In the genomic region with DNA sequence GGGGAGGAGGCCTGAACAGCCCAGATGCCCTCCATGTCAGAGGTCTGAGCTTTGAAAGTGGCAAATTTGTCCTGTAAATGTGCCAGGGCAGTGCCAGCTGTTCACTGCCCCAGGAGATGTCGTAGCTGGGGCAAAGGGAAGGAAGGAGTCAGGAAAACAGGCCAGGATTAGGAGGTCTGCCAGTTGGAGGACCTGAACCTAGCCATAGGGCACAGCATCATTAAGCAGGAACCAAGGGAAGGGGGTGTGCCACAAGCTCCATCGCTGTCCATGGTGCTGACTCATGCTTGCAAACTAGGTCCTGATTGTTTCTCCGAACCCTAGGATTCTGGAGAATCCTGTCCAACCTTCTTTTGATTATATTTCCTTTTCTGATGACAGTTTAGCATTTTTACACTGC, we compare ENCODE assay signal across 8 cellular contexts.
DNase-seq lines count a peak whose midpoint lies in the region; FAIRE-seq and TF ChIP-seq lines count a peak whose summit lies in the region.
"Had no signal": no experiment of that assay in that cellular context is flagged by ENCODE, and none has a peak within 500 bp of the region (broad histone marks: within the 10 kb centered on the region; RNA-seq: fewer than 3 reads in every experiment).

No MANE protein-coding gene starts in this region.

- H3K27me3 ChIP-seq in H7 (ENCODE audit: control insufficient read depth, insufficient read depth, low read length) (no peaks in the 10 kb centered on the region; the same call in 1 of the 2 replicates), bronchial epithelial cell (ENCODE audit: control insufficient read depth, insufficient read depth, low read length) (no peaks in the 10 kb centered on the region), neural cell (ENCODE audit: insufficient read depth, low read depth, low read length) (peaks cover 14% of the 10 kb centered on the region), uterus (no peaks in the 10 kb centered on the region)

- H3F3A ChIP-seq in neural cell (ENCODE audit: insufficient read depth, low read length, poor library complexity, severe bottlenecking), result no peaks in the 10 kb centered on the region

- no peak overlapping the region for H3K4me2 ChIP-seq in neural cell (ENCODE audit: low read length)

- H3K36me3 ChIP-seq in H7 (replicated peaks; ENCODE audit: control insufficient read depth, insufficient read depth, low read length), result no peaks in the 10 kb centered on the region
- H3K36me3 ChIP-seq in bronchial epithelial cell (ENCODE audit: control insufficient read depth, insufficient read depth, low read length), result no peaks in the 10 kb centered on the region
- no peaks in the 10 kb centered on the region for H3K36me3 ChIP-seq in neural cell (ENCODE audit: insufficient read depth, low read length)
- H3K36me3 ChIP-seq in uterus, result no peaks in the 10 kb centered on the region

- no peaks in the 10 kb centered on the region for H3K79me2 ChIP-seq in neural cell (replicated peaks; ENCODE audit: insufficient read depth, low read length)

- DNase-seq in H7, result peak; percentile 62
- peak; percentile 36 for DNase-seq in NCI-H1048 (lab: John Stamatoyannopoulos, UW)
- peak; percentile 13 for DNase-seq in bronchial epithelial cell (ENCODE audit: low read depth)
- DNase-seq in uterus, result no peak
- DNase-seq in osteocyte (ENCODE audit: extremely low spot score, unreplicated experiment), result no peak
- no peak for DNase-seq in activated naive CD4-positive, alpha-beta T cell treated with Interleukin-2 at 50 U/mL for 16 hours
- DNase-seq: effector memory CD8-positive, alpha-beta T cell had no signal

- intact Hi-C loops in uterus (cut with DNase I; ENCODE audit: low total_unique reads), result no loop called here

- no peak overlapping the region for H3K9ac ChIP-seq in neural cell (ENCODE audit: low read length)

- no peak overlapping the region for H2AFZ ChIP-seq in neural cell (ENCODE audit: low read depth, low read length)

- no peak overlapping the region for H3K4me3 Mint-ChIP-seq in osteocyte (ENCODE audit: unreplicated experiment)
- H3K4me3 Mint-ChIP-seq: effector memory CD8-positive, alpha-beta T cell had no signal

- no peaks in the 10 kb centered on the region for H3K27me3 Mint-ChIP-seq in osteocyte (ENCODE audit: unreplicated experiment)

- H3K4me3 ChIP-seq in H7 (ENCODE audit: insufficient read depth, low read depth, low read length) (no peak overlapping the region), bronchial epithelial cell (ENCODE audit: low read depth, low read length) (no peak overlapping the region), neural cell (ENCODE audit: low read length) (no peak overlapping the region), uterus (no peak overlapping the region)

- H3K9me2 ChIP-seq in neural cell (ENCODE audit: insufficient read depth, low read length), result no peaks in the 10 kb centered on the region

- TF ChIP-seq RAD21 in neural cell (conservative IDR thresholded peaks at IDR 0.05), result no peak

- H3K9me3 ChIP-seq in neural cell (ENCODE audit: low read length) (no peaks in the 10 kb centered on the region), uterus (no peaks in the 10 kb centered on the region)

- TF ChIP-seq POLR2A in uterus (IDR thresholded peaks at IDR 0.05), result no peak

- H3K9me3 Mint-ChIP-seq in osteocyte (ENCODE audit: unreplicated experiment), result peaks cover 3% of the 10 kb centered on the region

- no peak for FAIRE-seq in bronchial epithelial cell (lab: Jason Lieb, UNC)

- no peaks in the 10 kb centered on the region for H3K4me1 ChIP-seq in uterus

- H3K27ac ChIP-seq in neural cell (ENCODE audit: low read length), result no peak overlapping the region
- H3K27ac ChIP-seq in uterus, result no peak overlapping the region

- H3K27ac Mint-ChIP-seq in osteocyte (ENCODE audit: unreplicated experiment), result no peak overlapping the region
- H3K27ac Mint-ChIP-seq: effector memory CD8-positive, alpha-beta T cell had no signal

- TF ChIP-seq EP300 in neural cell (conservative IDR thresholded peaks at IDR 0.05; ENCODE audit: poor library complexity, severe bottlenecking), result no peak

- no peak for TF ChIP-seq CTCF in bronchial epithelial cell (IDR thresholded peaks at IDR 0.05; ENCODE audit: insufficient read depth, low read length, severe bottlenecking)
- TF ChIP-seq CTCF in neural cell (IDR thresholded peaks at IDR 0.05; ENCODE audit: poor library complexity, severe bottlenecking), result no peak
- no peak for TF ChIP-seq CTCF in uterus (IDR thresholded peaks at IDR 0.05)
- no peak for TF ChIP-seq CTCF in osteocyte (IDR thresholded peaks at IDR 0.05)

- no peaks in the 10 kb centered on the region for H3K4me1 Mint-ChIP-seq in osteocyte (ENCODE audit: unreplicated experiment)

- no peaks in the 10 kb centered on the region for H3K36me3 Mint-ChIP-seq in osteocyte (ENCODE audit: unreplicated experiment)

- H4K20me1 ChIP-seq in neural cell (ENCODE audit: insufficient read depth), result no peaks in the 10 kb centered on the region

TF ChIP-seq in neural cell, 6 proteins besides CTCF, POLR2A, EP300 and RAD21:
- peak; percentile 65 for TF ChIP-seq REST (IDR thresholded peaks at IDR 0.05; ENCODE audit: borderline replicate concordance)
- no peak for TF ChIP-seq POLR2AphosphoS5 (IDR thresholded peaks at IDR 0.05)
TF ChIP-seq in neural cell: peak in this region for 1.

Comparison
In these comparisons a context has a peak if more than half of its experiments do, and no peak if none do; other contexts are left out.
1. DNase-seq: peak in H7 (single experiment), NCI-H1048 (single experiment) and bronchial epithelial cell (single experiment); none in uterus (0 of 2), osteocyte (single experiment) and activated naive CD4-positive, alpha-beta T cell treated with Interleukin-2 at 50 U/mL for 16 hours (single experiment).